21 cellular contexts compared by ENCODE assay signal in the genomic region with DNA sequence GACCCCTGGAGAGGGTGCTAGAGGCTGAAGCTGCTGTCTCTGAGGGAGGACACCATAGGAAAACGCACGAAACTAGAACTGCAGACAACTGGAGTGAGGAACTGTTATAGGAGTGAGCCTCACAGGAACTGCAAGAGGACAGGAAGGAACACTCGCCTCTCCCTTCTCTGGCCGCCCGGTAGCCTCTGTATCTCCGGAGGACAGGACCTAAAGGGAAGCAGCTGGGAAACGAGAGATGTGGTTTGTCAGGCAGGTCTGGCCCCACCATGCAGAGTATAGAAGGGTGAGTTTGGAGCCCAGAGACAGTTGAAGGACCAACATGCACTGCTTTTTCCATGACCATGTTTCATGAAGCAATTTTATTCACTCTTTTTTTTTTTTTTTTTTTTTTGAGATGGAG.
"Had no signal": no experiment of that assay in that cellular context is flagged by ENCODE, and none has a peak within 500 bp of the region (broad histone marks: within the 10 kb centered on the region; RNA-seq: fewer than 3 reads in every experiment).

No MANE protein-coding gene starts in this region.

- H3K9me3 ChIP-seq: thyroid gland had no signal

- H3K4me3 ChIP-seq: heart right ventricle, lung, thyroid gland had no signal

- DNase-seq: activated CD4-positive, alpha-beta T cell treated with anti-CD3 and anti-CD28 coated beads for 4 hours; activated CD4-positive, alpha-beta T cell treated with anti-CD3 and anti-CD28 coated beads, Interleukin-2, amount 50 U/mL, for 48 hours; activated CD4-positive, CD25-positive, alpha-beta regulatory T cell; activated CD8-positive, alpha-beta memory T cell treated with anti-CD3 and anti-CD28 coated beads, Interleukin-2, amount 50 U/mL, for 48 hours; activated naive CD4-positive, alpha-beta T cell; activated naive CD8-positive, alpha-beta T cell treated with anti-CD3 and anti-CD28 coated beads for 36 hours; activated T-cell treated with anti-CD3 and anti-CD28 coated beads, Interleukin-2, amount 50 U/mL, for 4 hours; amniotic stem cell; cerebellar nuclear complex; cortex of kidney; erythroblast; foreskin fibroblast; heart right ventricle; immature natural killer cell; naive thymus-derived CD4-positive, alpha-beta T cell; stimulated activated CD4-positive, alpha-beta T cell treated with anti-CD3 and anti-CD28 coated beads, Interleukin-4, amount 100 ng/mL, for 4 hours; stimulated activated naive CD8-positive, alpha-beta T cell treated with anti-CD3 and anti-CD28 coated beads, Interleukin-15, Interleukin-2, amounts not matched to agents 100 U/mL and 50 U/mL, for 24 hours; T-cell; thyroid gland had no signal

- H3K4me1 ChIP-seq: heart right ventricle, thyroid gland had no signal

- ATAC-seq: activated T-cell treated with anti-CD3 and anti-CD28 coated beads, Interleukin-2, amount 50 U/mL, for 4 hours; heart right ventricle; left lobe of liver; naive thymus-derived CD4-positive, alpha-beta T cell; stimulated activated naive CD8-positive, alpha-beta T cell treated with anti-CD3 and anti-CD28 coated beads, Interleukin-15, Interleukin-2, amounts not matched to agents 100 U/mL and 50 U/mL, for 24 hours; T-cell had no signal

- H3K27me3 ChIP-seq: heart right ventricle, thyroid gland had no signal

- H3K27ac ChIP-seq: heart right ventricle, thyroid gland had no signal

- H3K36me3 ChIP-seq: heart right ventricle, thyroid gland had no signal
